ENCODE assay signal across 23 cellular contexts in the genomic region with DNA sequence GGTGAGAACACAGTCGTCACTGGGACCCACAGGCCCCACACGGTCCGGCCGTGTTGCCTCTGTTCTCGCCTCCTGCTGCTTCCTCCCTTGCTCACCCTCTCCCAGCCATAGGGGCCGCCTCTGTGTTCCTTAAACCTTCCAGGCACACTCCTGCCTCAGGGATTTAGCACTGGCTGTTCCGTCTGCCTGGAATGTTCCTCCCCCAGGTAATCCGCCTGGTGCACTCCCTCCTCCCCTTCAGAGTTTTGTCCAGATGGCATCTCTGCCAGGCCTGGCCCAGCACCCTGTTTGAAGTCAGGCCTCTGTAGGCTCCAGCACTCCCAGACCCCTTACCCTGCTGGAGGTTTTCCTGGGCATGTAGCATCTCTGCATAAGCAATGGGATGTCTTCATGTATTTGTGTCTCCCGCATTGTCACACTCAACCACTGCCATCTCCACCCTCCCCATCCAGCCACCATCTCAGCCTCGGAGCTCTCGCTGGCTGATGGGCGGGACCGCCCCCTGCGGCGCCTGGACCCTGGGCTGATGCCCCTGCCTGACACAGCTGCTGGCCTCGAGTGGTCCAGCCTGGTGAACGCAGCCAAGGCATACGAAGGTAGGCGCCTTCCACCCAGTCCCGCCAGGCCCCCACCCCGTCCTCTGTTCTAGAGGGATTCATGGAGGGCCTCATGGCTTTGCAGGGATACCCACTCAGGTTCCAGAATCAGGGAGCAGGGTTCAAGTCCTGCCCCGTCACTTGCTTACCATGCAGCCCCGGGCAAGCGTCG. TPM values are rescaled to one million over a fixed set of nuclear protein-coding genes. Genes with fewer than 3 reads are reported as not detected.
"Had no signal": no experiment of that assay in that cellular context is flagged by ENCODE, and none has a peak within 500 bp of the region (broad histone marks: within the 10 kb centered on the region; RNA-seq: fewer than 3 reads in every experiment).

No MANE protein-coding gene starts in this region.

- H3K27me3 Mint-ChIP-seq: stimulated activated memory B cell treated with anti-CD40 and anti-IgM and Interleukin-4, amounts not matched to agents 10 μg/mL and 1 μg/mL and 100 μg/mL, for 72 hours; stimulated activated naive CD8-positive, alpha-beta T cell treated with anti-CD3 and anti-CD28 coated beads, Interleukin-15, Interleukin-2, amounts not matched to agents 100 ng/mL and 50 ng/mL, for 24 hours had no signal

- H3K27ac Mint-ChIP-seq: nephron; stimulated activated memory B cell treated with anti-CD40 and anti-IgM and Interleukin-4, amounts not matched to agents 10 μg/mL and 1 μg/mL and 100 μg/mL, for 72 hours; stimulated activated naive CD8-positive, alpha-beta T cell treated with anti-CD3 and anti-CD28 coated beads, Interleukin-15, Interleukin-2, amounts not matched to agents 100 ng/mL and 50 ng/mL, for 24 hours had no signal

- H3K9me3 Mint-ChIP-seq: naive B cell; nephron; stimulated activated memory B cell treated with anti-CD40 and anti-IgM and Interleukin-4, amounts not matched to agents 10 μg/mL and 1 μg/mL and 100 μg/mL, for 72 hours; stimulated activated naive CD8-positive, alpha-beta T cell treated with anti-CD3 and anti-CD28 coated beads, Interleukin-15, Interleukin-2, amounts not matched to agents 100 ng/mL and 50 ng/mL, for 24 hours had no signal

- H3K4me3 ChIP-seq: coronary artery, esophagus muscularis mucosa, gastroesophageal sphincter, lung, psoas muscle, right lobe of liver, testis, tibial nerve, upper lobe of right lung, vagina had no signal

- H3K4me1 Mint-ChIP-seq: nephron had no signal

- DNase-seq: effector memory CD4-positive, alpha-beta T cell; glutamatergic neuron; left cardiac atrium; left ventricle myocardium superior; mesendoderm; naive B cell; psoas muscle; retina; right lobe of liver; stimulated activated CD4-positive, alpha-beta T cell treated with anti-CD3 and anti-CD28 coated beads, Interleukin-4, amount 100 ng/mL, for 1 hour; testis; upper lobe of right lung had no signal

- H3K27ac ChIP-seq: coronary artery, epithelial cell of prostate, esophagus muscularis mucosa, gastroesophageal sphincter, psoas muscle, right lobe of liver, testis, tibial nerve, upper lobe of right lung, vagina had no signal

- H3K27me3 ChIP-seq: right lobe of liver, testis, tibial nerve, upper lobe of right lung, vagina had no signal

- H3K4me1 ChIP-seq: esophagus muscularis mucosa, gastroesophageal sphincter, psoas muscle, right lobe of liver, testis, tibial nerve, upper lobe of right lung, vagina had no signal

- H3K4me3 Mint-ChIP-seq: nephron; stimulated activated memory B cell treated with anti-CD40 and anti-IgM and Interleukin-4, amounts not matched to agents 10 μg/mL and 1 μg/mL and 100 μg/mL, for 72 hours; stimulated activated naive CD8-positive, alpha-beta T cell treated with anti-CD3 and anti-CD28 coated beads, Interleukin-15, Interleukin-2, amounts not matched to agents 100 ng/mL and 50 ng/mL, for 24 hours had no signal

- H3K9me3 ChIP-seq: esophagus muscularis mucosa, gastroesophageal sphincter, psoas muscle, right lobe of liver, testis, tibial nerve, upper lobe of right lung, vagina had no signal

- ATAC-seq: gastroesophageal sphincter; left cardiac atrium; left ventricle myocardium superior; psoas muscle; stimulated activated memory B cell treated with anti-CD40 and anti-IgM and Interleukin-4, amounts not matched to agents 10 μg/mL and 1 μg/mL and 100 μg/mL, for 72 hours; upper lobe of right lung had no signal

RNA-seq across cellular contexts. Expression of gene DPF1, which starts 25.9 kb away (rescaled TPM):
- total RNA-seq: gastroesophageal sphincter, omental fat pad, psoas muscle, right lobe of liver, tibial nerve, upper lobe of right lung, vagina had no signal
